27 cellular contexts compared by ENCODE assay signal in genomic region chr18:73742959-73743358, GRCh38.
"Had no signal": no experiment of that assay in that cellular context is flagged by ENCODE, and none has a peak within 500 bp of the region (broad histone marks: within the 10 kb centered on the region; RNA-seq: fewer than 3 reads in every experiment).

No MANE protein-coding gene starts in this region.

- H3K36me3 ChIP-seq: Peyer's patch had no signal

- H3K9me3 Mint-ChIP-seq: activated naive CD4-positive, alpha-beta T cell treated with anti-CD3 and anti-CD28 coated beads, Interleukin-2, amount 50 U/mL, for 24 hours; activated T-cell treated with anti-CD3 and anti-CD28 coated beads, Interleukin-2, amount 50 U/mL, for 24 hours; activated T-helper 1 cell treated with anti-CD3 and anti-CD28 coated beads, Interleukin-12 subunit alpha, Interleukin-12 subunit beta, Interleukin-2, Interleukin-4 antibody, amounts not matched to agents 30 ng/mL and 10 ng/mL and 1 ng/mL, durations not matched to agents 14 hours and 24 hours and 36 hours had no signal

- DNase-seq: activated CD4-positive, alpha-beta T cell treated with anti-CD3 and anti-CD28 coated beads for 48 hours; activated CD4-positive, alpha-beta T cell treated with anti-CD3 and anti-CD28 coated beads, Interleukin-2, amount 50 U/mL, for 4 hours; activated CD4-positive, CD25-positive, alpha-beta regulatory T cell treated with anti-CD3 and anti-CD28 coated beads, Interleukin-2, amount 50 U/mL, for 72 hours; activated CD8-positive, alpha-beta T cell treated with anti-CD3 and anti-CD28 coated beads, Interleukin-2, amount 10 ng/mL, durations not matched to agents 7 days and 5 days; activated effector memory CD4-positive, alpha-beta T cell treated with Interleukin-2 at 50 U/mL for 16 hours; activated naive CD4-positive, alpha-beta T cell; activated T-cell treated with anti-CD3 and anti-CD28 coated beads, Interleukin-2, amount 50 U/mL, for 24 hours; aorta; body of pancreas; central memory CD4-positive, alpha-beta T cell; NCI-H1048; NCI-H1930; NCI-H2107; NCI-H2171 treated with DMSO at 0.1 percent for 48 hours; NCI-H226; NCI-H510A; NCI-H526 treated with DMSO at 0.1 percent for 48 hours; NCI-H82; NK-92 treated with Interleukin-12 subunit alpha and Interleukin-12 subunit beta, amount 100 ng/mL, for 24 hours; OCI-M1; Peyer's patch; SHP77; T-helper 1 cell had no signal

- H3K27ac Mint-ChIP-seq: activated CD8-positive, alpha-beta T cell treated with anti-CD3 and anti-CD28 coated beads, Interleukin-2, amount 10 ng/mL, durations not matched to agents 7 days and 5 days; activated naive CD4-positive, alpha-beta T cell treated with anti-CD3 and anti-CD28 coated beads, Interleukin-2, amount 50 U/mL, for 24 hours; activated T-cell treated with anti-CD3 and anti-CD28 coated beads, Interleukin-2, amount 50 U/mL, for 24 hours; activated T-helper 1 cell treated with anti-CD3 and anti-CD28 coated beads, Interleukin-12 subunit alpha, Interleukin-12 subunit beta, Interleukin-2, Interleukin-4 antibody, amounts not matched to agents 30 ng/mL and 10 ng/mL and 1 ng/mL, durations not matched to agents 14 hours and 24 hours and 36 hours had no signal

- H3K4me3 ChIP-seq: body of pancreas, K562, Peyer's patch had no signal

- FAIRE-seq: bronchial epithelial cell, K562 had no signal

- H3K27me3 ChIP-seq: body of pancreas, Peyer's patch had no signal

- ATAC-seq: activated CD8-positive, alpha-beta T cell treated with anti-CD3 and anti-CD28 coated beads, Interleukin-2, amount 10 ng/mL, durations not matched to agents 7 days and 5 days; body of pancreas; K562 had no signal

- H3K27me3 Mint-ChIP-seq: activated T-cell treated with anti-CD3 and anti-CD28 coated beads, Interleukin-2, amount 50 U/mL, for 24 hours had no signal

- H3K9me3 ChIP-seq: body of pancreas, Peyer's patch had no signal

- H3K4me1 Mint-ChIP-seq: activated naive CD4-positive, alpha-beta T cell treated with anti-CD3 and anti-CD28 coated beads, Interleukin-2, amount 50 U/mL, for 24 hours had no signal

- H3K36me3 Mint-ChIP-seq: activated naive CD4-positive, alpha-beta T cell treated with anti-CD3 and anti-CD28 coated beads, Interleukin-2, amount 50 U/mL, for 24 hours had no signal

- H3K4me1 ChIP-seq: body of pancreas, Peyer's patch had no signal

- H3K27ac ChIP-seq: body of pancreas, Peyer's patch had no signal

- H3K4me3 Mint-ChIP-seq: activated CD8-positive, alpha-beta T cell treated with anti-CD3 and anti-CD28 coated beads, Interleukin-2, amount 10 ng/mL, durations not matched to agents 7 days and 5 days; activated naive CD4-positive, alpha-beta T cell treated with anti-CD3 and anti-CD28 coated beads, Interleukin-2, amount 50 U/mL, for 24 hours; activated T-cell treated with anti-CD3 and anti-CD28 coated beads, Interleukin-2, amount 50 U/mL, for 24 hours; activated T-helper 1 cell treated with anti-CD3 and anti-CD28 coated beads, Interleukin-12 subunit alpha, Interleukin-12 subunit beta, Interleukin-2, Interleukin-4 antibody, amounts not matched to agents 30 ng/mL and 10 ng/mL and 1 ng/mL, durations not matched to agents 14 hours and 24 hours and 36 hours had no signal
